Comparison of ENCODE assay signal across 1 cellular context in the genomic region with DNA sequence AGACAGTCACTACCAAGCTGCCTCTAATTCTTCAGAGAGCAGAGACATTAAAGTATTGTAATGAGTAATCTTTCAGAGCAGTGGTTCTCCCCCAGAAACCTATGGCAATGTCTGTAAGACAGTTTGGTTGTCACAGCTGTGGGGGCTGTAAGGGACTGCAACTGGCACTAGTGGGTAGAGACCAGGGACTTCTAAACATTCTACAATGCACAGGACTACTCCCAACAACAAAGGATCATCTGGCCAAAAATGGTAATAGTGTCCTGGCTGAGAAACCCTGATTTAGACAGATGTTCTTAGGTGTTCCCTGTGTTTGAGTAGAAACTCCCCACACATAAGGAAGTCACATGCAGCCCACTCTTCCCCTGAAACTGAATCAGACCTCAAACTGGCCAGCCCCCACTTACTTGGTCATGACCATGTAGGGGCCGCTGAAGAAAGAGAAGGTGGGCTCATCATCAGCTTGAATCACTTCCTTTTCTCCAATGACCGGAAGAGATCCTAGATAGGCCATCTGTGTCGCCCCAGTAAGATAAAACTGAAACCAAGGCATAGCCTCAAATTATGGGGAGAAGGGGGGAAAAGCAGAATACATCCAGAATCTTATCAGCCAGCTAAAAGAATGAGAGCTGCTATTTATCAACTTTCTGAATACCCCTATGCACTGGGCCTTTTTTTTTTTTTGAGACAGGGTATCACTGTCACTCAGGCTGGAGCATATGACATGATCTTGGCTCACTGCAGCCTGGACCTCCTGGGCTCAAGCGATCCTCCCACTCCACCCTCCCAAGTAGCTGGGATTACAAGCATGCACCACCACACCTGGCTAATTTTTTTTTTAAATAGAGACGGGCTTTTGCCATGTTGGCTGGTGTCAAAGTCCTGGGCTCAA.
A peak's percentile ranks its signal among the peaks of the same experiment; 100 is the strongest.
TF ChIP-seq lines count a peak whose summit lies in the region.

No MANE protein-coding gene starts in this region.

TF ChIP-seq in GM12878, 131 proteins besides CTCF, POLR2A, EP300 and RAD21 (continued from another document and continues in another):
- TF ChIP-seq BHLHE40 (IDR thresholded peaks at IDR 0.05; ENCODE audit: borderline replicate concordance in 1 of 2, low read depth in 2 of 2, low read length in 1 of 2) (peak; percentile 90 to 92), CHD4 (IDR thresholded peaks at IDR 0.05) (no peak), NR2F1 (conservative IDR thresholded peaks at IDR 0.05) (no peak; the same call in 1 of the 2 replicates), EGR1 (IDR thresholded peaks at IDR 0.05; ENCODE audit: borderline replicate concordance in 1 of 2, low read depth in 2 of 2, low read length in 2 of 2) (no peak), HCFC1 (IDR thresholded peaks at IDR 0.05; ENCODE audit: low read length) (no peak), NFIC (IDR thresholded peaks at IDR 0.05; ENCODE audit: low read depth, low read length) (peak; percentile 71), ZNF622 (IDR thresholded peaks at IDR 0.05) (no peak), MTA3 (IDR thresholded peaks at IDR 0.05; ENCODE audit: borderline replicate concordance, low read length) (peak; percentile 74; the same call in 1 of the 2 replicates), RBBP5 (conservative IDR thresholded peaks at IDR 0.05) (no peak), HDAC2 (IDR thresholded peaks at IDR 0.05) (no peak), TBL1XR1 (IDR thresholded peaks at IDR 0.05; ENCODE audit: low read depth, low read length) (0 out of 2 replicates have a peak, but pooled peaks have one; percentile 27), SMARCA5 (IDR thresholded peaks at IDR 0.05) (no peak), WRNIP1 (IDR thresholded peaks at IDR 0.05; ENCODE audit: borderline replicate concordance, low read depth, low read length) (no peak), SPI1 (IDR thresholded peaks at IDR 0.05; ENCODE audit: borderline replicate concordance, insufficient read depth, low read depth, low read length) (peak; percentile 70), RUNX3 (IDR thresholded peaks at IDR 0.05; ENCODE audit: low read length) (peak; percentile 85), NFYA (IDR thresholded peaks at IDR 0.05; ENCODE audit: borderline replicate concordance, low read depth, low read length) (no peak), SMAD5 (IDR thresholded peaks at IDR 0.05; ENCODE audit: low read depth) (no peak), TCF3 (IDR thresholded peaks at IDR 0.05; ENCODE audit: borderline replicate concordance, insufficient read depth, low read depth, low read length) (peak; percentile 33; the same call in 1 of the 2 replicates), SP1 (IDR thresholded peaks at IDR 0.05; ENCODE audit: low read depth, low read length) (peak; percentile 4), MEF2B (IDR thresholded peaks at IDR 0.05; ENCODE audit: partially characterized antibody, poor library complexity, severe bottlenecking) (no peak), SREBF1 (IDR thresholded peaks at IDR 0.05; ENCODE audit: low read length) (no peak)
- TF ChIP-seq, protein P1, sequence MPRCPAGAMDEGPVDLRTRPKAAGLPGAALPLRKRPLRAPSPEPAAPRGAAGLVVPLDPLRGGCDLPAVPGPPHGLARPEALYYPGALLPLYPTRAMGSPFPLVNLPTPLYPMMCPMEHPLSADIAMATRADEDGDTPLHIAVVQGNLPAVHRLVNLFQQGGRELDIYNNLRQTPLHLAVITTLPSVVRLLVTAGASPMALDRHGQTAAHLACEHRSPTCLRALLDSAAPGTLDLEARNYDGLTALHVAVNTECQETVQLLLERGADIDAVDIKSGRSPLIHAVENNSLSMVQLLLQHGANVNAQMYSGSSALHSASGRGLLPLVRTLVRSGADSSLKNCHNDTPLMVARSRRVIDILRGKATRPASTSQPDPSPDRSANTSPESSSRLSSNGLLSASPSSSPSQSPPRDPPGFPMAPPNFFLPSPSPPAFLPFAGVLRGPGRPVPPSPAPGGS (IDR thresholded peaks at IDR 0.05; ENCODE audit: borderline replicate concordance, insufficient read depth, low read depth, low read length, poor library complexity, severe bottlenecking), result no peak
- TF ChIP-seq, protein P2, sequence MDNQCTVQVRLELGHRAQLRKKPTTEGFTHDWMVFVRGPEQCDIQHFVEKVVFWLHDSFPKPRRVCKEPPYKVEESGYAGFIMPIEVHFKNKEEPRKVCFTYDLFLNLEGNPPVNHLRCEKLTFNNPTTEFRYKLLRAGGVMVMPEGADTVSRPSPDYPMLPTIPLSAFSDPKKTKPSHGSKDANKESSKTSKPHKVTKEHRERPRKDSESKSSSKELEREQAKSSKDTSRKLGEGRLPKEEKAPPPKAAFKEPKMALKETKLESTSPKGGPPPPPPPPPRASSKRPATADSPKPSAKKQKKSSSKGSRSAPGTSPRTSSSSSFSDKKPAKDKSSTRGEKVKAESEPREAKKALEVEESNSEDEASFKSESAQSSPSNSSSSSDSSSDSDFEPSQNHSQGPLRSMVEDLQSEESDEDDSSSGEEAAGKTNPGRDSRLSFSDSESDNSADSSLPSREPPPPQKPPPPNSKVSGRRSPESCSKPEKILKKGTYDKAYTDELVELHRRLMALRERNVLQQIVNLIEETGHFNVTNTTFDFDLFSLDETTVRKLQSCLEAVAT (IDR thresholded peaks at IDR 0.05), result peak; percentile 19; the same call in 1 of the 2 replicates
- TF ChIP-seq, protein P3, sequence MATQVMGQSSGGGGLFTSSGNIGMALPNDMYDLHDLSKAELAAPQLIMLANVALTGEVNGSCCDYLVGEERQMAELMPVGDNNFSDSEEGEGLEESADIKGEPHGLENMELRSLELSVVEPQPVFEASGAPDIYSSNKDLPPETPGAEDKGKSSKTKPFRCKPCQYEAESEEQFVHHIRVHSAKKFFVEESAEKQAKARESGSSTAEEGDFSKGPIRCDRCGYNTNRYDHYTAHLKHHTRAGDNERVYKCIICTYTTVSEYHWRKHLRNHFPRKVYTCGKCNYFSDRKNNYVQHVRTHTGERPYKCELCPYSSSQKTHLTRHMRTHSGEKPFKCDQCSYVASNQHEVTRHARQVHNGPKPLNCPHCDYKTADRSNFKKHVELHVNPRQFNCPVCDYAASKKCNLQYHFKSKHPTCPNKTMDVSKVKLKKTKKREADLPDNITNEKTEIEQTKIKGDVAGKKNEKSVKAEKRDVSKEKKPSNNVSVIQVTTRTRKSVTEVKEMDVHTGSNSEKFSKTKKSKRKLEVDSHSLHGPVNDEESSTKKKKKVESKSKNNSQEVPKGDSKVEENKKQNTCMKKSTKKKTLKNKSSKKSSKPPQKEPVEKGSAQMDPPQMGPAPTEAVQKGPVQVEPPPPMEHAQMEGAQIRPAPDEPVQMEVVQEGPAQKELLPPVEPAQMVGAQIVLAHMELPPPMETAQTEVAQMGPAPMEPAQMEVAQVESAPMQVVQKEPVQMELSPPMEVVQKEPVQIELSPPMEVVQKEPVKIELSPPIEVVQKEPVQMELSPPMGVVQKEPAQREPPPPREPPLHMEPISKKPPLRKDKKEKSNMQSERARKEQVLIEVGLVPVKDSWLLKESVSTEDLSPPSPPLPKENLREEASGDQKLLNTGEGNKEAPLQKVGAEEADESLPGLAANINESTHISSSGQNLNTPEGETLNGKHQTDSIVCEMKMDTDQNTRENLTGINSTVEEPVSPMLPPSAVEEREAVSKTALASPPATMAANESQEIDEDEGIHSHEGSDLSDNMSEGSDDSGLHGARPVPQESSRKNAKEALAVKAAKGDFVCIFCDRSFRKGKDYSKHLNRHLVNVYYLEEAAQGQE (IDR thresholded peaks at IDR 0.05; ENCODE audit: low read depth, low read length), result no peak
- TF ChIP-seq, protein P4, sequence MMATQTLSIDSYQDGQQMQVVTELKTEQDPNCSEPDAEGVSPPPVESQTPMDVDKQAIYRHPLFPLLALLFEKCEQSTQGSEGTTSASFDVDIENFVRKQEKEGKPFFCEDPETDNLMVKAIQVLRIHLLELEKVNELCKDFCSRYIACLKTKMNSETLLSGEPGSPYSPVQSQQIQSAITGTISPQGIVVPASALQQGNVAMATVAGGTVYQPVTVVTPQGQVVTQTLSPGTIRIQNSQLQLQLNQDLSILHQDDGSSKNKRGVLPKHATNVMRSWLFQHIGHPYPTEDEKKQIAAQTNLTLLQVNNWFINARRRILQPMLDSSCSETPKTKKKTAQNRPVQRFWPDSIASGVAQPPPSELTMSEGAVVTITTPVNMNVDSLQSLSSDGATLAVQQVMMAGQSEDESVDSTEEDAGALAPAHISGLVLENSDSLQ (IDR thresholded peaks at IDR 0.05), result peak; percentile 75
- TF ChIP-seq, protein P5, sequence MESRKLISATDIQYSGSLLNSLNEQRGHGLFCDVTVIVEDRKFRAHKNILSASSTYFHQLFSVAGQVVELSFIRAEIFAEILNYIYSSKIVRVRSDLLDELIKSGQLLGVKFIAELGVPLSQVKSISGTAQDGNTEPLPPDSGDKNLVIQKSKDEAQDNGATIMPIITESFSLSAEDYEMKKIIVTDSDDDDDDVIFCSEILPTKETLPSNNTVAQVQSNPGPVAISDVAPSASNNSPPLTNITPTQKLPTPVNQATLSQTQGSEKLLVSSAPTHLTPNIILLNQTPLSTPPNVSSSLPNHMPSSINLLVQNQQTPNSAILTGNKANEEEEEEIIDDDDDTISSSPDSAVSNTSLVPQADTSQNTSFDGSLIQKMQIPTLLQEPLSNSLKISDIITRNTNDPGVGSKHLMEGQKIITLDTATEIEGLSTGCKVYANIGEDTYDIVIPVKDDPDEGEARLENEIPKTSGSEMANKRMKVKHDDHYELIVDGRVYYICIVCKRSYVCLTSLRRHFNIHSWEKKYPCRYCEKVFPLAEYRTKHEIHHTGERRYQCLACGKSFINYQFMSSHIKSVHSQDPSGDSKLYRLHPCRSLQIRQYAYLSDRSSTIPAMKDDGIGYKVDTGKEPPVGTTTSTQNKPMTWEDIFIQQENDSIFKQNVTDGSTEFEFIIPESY (IDR thresholded peaks at IDR 0.05), result peak; percentile 5; the same call in 1 of the 2 replicates
- TF ChIP-seq, protein P6, sequence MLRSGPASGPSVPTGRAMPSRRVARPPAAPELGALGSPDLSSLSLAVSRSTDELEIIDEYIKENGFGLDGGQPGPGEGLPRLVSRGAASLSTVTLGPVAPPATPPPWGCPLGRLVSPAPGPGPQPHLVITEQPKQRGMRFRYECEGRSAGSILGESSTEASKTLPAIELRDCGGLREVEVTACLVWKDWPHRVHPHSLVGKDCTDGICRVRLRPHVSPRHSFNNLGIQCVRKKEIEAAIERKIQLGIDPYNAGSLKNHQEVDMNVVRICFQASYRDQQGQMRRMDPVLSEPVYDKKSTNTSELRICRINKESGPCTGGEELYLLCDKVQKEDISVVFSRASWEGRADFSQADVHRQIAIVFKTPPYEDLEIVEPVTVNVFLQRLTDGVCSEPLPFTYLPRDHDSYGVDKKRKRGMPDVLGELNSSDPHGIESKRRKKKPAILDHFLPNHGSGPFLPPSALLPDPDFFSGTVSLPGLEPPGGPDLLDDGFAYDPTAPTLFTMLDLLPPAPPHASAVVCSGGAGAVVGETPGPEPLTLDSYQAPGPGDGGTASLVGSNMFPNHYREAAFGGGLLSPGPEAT (IDR thresholded peaks at IDR 0.05; ENCODE audit: low read depth), result peak; percentile 58; the same call in 1 of the 2 replicates
- TF ChIP-seq, protein P7, sequence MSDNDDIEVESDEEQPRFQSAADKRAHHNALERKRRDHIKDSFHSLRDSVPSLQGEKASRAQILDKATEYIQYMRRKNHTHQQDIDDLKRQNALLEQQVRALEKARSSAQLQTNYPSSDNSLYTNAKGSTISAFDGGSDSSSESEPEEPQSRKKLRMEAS (IDR thresholded peaks at IDR 0.05; ENCODE audit: low read depth, low read length), result no peak
- TF ChIP-seq, protein P8, sequence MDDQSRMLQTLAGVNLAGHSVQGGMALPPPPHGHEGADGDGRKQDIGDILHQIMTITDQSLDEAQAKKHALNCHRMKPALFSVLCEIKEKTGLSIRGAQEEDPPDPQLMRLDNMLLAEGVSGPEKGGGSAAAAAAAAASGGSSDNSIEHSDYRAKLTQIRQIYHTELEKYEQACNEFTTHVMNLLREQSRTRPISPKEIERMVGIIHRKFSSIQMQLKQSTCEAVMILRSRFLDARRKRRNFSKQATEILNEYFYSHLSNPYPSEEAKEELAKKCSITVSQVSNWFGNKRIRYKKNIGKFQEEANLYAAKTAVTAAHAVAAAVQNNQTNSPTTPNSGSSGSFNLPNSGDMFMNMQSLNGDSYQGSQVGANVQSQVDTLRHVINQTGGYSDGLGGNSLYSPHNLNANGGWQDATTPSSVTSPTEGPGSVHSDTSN (IDR thresholded peaks at IDR 0.05; ENCODE audit: insufficient replicate concordance, low read depth, low read length), result no peak
- TF ChIP-seq, protein P9, sequence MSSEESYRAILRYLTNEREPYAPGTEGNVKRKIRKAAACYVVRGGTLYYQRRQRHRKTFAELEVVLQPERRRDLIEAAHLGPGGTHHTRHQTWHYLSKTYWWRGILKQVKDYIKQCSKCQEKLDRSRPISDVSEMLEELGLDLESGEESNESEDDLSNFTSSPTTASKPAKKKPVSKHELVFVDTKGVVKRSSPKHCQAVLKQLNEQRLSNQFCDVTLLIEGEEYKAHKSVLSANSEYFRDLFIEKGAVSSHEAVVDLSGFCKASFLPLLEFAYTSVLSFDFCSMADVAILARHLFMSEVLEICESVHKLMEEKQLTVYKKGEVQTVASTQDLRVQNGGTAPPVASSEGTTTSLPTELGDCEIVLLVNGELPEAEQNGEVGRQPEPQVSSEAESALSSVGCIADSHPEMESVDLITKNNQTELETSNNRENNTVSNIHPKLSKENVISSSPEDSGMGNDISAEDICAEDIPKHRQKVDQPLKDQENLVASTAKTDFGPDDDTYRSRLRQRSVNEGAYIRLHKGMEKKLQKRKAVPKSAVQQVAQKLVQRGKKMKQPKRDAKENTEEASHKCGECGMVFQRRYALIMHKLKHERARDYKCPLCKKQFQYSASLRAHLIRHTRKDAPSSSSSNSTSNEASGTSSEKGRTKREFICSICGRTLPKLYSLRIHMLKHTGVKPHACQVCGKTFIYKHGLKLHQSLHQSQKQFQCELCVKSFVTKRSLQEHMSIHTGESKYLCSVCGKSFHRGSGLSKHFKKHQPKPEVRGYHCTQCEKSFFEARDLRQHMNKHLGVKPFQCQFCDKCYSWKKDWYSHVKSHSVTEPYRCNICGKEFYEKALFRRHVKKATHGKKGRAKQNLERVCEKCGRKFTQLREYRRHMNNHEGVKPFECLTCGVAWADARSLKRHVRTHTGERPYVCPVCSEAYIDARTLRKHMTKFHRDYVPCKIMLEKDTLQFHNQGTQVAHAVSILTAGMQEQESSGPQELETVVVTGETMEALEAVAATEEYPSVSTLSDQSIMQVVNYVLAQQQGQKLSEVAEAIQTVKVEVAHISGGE (CRISPR knock-in tag; IDR thresholded peaks at IDR 0.05), result no peak
- TF ChIP-seq, protein P10, sequence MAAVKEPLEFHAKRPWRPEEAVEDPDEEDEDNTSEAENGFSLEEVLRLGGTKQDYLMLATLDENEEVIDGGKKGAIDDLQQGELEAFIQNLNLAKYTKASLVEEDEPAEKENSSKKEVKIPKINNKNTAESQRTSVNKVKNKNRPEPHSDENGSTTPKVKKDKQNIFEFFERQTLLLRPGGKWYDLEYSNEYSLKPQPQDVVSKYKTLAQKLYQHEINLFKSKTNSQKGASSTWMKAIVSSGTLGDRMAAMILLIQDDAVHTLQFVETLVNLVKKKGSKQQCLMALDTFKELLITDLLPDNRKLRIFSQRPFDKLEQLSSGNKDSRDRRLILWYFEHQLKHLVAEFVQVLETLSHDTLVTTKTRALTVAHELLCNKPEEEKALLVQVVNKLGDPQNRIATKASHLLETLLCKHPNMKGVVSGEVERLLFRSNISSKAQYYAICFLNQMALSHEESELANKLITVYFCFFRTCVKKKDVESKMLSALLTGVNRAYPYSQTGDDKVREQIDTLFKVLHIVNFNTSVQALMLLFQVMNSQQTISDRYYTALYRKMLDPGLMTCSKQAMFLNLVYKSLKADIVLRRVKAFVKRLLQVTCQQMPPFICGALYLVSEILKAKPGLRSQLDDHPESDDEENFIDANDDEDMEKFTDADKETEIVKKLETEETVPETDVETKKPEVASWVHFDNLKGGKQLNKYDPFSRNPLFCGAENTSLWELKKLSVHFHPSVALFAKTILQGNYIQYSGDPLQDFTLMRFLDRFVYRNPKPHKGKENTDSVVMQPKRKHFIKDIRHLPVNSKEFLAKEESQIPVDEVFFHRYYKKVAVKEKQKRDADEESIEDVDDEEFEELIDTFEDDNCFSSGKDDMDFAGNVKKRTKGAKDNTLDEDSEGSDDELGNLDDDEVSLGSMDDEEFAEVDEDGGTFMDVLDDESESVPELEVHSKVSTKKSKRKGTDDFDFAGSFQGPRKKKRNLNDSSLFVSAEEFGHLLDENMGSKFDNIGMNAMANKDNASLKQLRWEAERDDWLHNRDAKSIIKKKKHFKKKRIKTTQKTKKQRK (IDR thresholded peaks at IDR 0.05; ENCODE audit: low read depth, low read length), result no peak
